Comparison of ENCODE assay signal across 14 cellular contexts in the genomic region with DNA sequence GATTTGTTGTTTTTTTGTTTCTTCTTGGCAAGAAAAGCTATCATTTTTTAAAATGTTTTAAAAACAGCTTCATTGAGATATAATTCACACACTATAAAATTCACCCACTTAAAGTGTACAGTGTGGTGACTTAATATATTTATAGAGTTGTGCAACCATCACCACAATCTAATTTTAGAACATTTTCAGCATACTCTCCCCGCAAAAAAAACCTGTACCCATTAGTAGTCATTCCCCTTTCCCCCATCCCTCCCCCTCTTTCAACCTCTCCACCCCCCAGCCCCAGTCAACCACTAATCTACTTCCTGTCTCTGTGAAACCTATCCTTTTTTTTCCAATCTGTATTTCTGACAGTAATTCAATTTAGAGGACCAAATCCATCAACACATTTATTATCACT. TPM values are rescaled to one million over a fixed set of nuclear protein-coding genes. Genes with fewer than 3 reads are reported as not detected.
DNase-seq lines count a peak whose midpoint lies in the region; ATAC-seq and TF ChIP-seq lines count a peak whose summit lies in the region.
"Had no signal": no experiment of that assay in that cellular context is flagged by ENCODE, and none has a peak within 500 bp of the region (broad histone marks: within the 10 kb centered on the region; RNA-seq: fewer than 3 reads in every experiment).

No MANE protein-coding gene starts in this region.

- no peaks in the 10 kb centered on the region for H3K27me3 ChIP-seq in body of pancreas
- H3K27me3 ChIP-seq: uterus had no signal

- ATAC-seq in GM18868 (IDR thresholded peaks at IDR 0.05; ENCODE audit: unreplicated experiment) (peak; percentile 77), HG02763 (IDR thresholded peaks at IDR 0.05; ENCODE audit: unreplicated experiment) (peak; percentile 63), body of pancreas (no peak)

- DNase-seq in NOMO-1 treated with dmso at 0.1 percent for 144 hours (lab: John Stamatoyannopoulos, UW; ENCODE audit: unreplicated experiment), result peak; percentile 82
- peak; percentile 1 for DNase-seq in kidney glomerular epithelial cell (lab: John Stamatoyannopoulos, UW)
- no peak for DNase-seq in erythroblast (lab: John Stamatoyannopoulos, UW)
- no peak for DNase-seq in NCI-H2196 (lab: John Stamatoyannopoulos, UW; ENCODE audit: unreplicated experiment)
- no peak for DNase-seq in body of pancreas
- no peak for DNase-seq in activated CD4-positive, alpha-beta T cell treated with anti-CD3 and anti-CD28 coated beads for 48 hours
- DNase-seq: naive B cell; stimulated activated CD4-positive, alpha-beta T cell treated with anti-CD3 and anti-CD28 coated beads, Interleukin-4, amount 100 ng/mL, for 1 hour; uterus; WERI-Rb-1 had no signal

- H3K36me3 ChIP-seq in body of pancreas (replicated peaks in 1 of 2; ENCODE audit: insufficient read depth in 1 of 2, low read depth in 2 of 2), result no peaks in the 10 kb centered on the region
- H3K36me3 ChIP-seq: uterus, WERI-Rb-1 had no signal

- WGBS in body of pancreas, 2 donors, result 56% methylated on average over 1 of the region's 1 CpG

- no peak overlapping the region for H3K4me3 ChIP-seq in body of pancreas
- H3K4me3 ChIP-seq: hepatocyte, uterus had no signal

- H3K9me3 ChIP-seq in body of pancreas, result no peaks in the 10 kb centered on the region
- H3K9me3 ChIP-seq: uterus had no signal

- no peaks in the 10 kb centered on the region for H3K4me1 ChIP-seq in body of pancreas
- H3K4me1 ChIP-seq: uterus had no signal

- intact Hi-C loops in body of pancreas (cut with DNase I), result no loop called here

- TF ChIP-seq POLR2A in erythroblast (IDR thresholded peaks at IDR 0.05; ENCODE audit: low read length), result no peak
- TF ChIP-seq POLR2A in body of pancreas (IDR thresholded peaks at IDR 0.05), result no peak

- H3K27ac ChIP-seq in body of pancreas, result no peak overlapping the region
- H3K27ac ChIP-seq: hepatocyte, uterus, WERI-Rb-1 had no signal

- no peak for TF ChIP-seq CTCF in body of pancreas (IDR thresholded peaks at IDR 0.05)

RNA-seq across cellular contexts. Expression of gene ZC3H11B, which starts 30.6 kb away (rescaled TPM):
- total RNA-seq in body of pancreas, result not detected
- total RNA-seq: G401, hepatocyte had no signal

Comparison
In these comparisons a context has a peak if more than half of its experiments do, and no peak if none do; other contexts are left out.
1. DNase-seq: peak in NOMO-1 treated with dmso at 0.1 percent for 144 hours (single experiment) and kidney glomerular epithelial cell (single experiment); none in erythroblast (0 of 2), NCI-H2196 (single experiment), body of pancreas (0 of 4) and activated CD4-positive, alpha-beta T cell treated with anti-CD3 and anti-CD28 coated beads for 48 hours (single experiment).